In the genomic region with DNA sequence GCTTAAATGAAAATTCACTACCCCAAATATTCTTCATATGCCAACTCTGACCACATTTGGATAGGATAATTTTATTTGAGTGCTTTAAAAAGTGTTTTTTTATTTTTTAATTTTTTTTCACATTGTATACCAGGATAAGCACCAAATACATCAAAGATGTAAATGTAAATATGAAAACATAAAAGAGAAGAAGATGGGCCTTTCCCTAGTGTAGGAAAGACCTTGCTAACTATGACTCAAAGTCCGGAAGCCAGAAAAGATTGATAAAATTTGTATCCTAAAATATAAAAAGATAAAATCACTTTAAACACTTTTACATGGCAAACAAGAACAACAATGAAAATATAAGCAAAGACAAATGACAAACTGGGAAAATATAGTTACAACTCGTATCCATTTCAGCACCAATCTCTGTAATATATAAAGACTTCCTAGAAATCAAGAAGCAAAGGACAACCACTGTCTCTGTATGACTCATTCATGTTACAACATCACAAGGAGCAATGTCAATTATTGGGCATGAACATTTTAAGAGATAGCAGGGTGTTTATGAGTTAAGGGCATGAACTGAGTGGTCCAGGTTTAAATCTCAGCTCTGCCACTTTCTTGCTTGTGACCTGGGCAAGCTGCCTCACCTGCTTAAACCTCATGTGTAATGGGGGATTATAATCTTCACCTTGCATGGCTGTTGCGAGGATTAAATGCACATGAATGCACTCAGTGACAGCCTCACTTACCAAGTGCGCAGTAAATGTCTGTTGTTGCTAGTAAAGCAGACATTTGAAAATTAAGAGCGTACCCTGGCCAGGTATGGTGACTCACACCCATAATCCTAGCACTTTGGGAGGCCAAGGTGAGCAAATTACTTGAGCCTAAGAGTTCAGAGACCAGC, we compare ENCODE assay signal across 1 cellular context.
TF ChIP-seq lines count a peak whose summit lies in the region.

No MANE protein-coding gene starts in this region.

TF ChIP-seq in HEK293, 187 proteins besides CTCF, POLR2A, EP300 and RAD21 (continued from another document):
- TF ChIP-seq, protein P1, sequence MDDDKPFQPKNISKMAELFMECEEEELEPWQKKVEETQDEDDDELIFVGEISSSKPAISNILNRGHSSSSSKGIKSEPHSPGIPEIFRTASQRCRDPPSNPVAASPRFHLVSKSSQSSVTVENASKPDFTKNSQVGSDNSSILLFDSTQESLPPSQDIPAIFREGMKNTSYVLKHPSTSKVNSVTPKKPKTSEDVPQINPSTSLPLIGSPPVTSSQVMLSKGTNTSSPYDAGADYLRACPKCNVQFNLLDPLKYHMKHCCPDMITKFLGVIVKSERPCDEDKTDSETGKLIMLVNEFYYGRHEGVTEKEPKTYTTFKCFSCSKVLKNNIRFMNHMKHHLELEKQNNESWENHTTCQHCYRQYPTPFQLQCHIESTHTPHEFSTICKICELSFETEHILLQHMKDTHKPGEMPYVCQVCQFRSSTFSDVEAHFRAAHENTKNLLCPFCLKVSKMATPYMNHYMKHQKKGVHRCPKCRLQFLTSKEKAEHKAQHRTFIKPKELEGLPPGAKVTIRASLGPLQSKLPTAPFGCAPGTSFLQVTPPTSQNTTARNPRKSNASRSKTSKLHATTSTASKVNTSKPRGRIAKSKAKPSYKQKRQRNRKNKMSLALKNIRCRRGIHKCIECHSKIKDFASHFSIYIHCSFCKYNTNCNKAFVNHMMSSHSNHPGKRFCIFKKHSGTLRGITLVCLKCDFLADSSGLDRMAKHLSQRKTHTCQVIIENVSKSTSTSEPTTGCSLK (tag by site-specific recombination; IDR thresholded peaks at IDR 0.05), result no peak
- no peak for TF ChIP-seq GLI4 (tag by site-specific recombination; IDR thresholded peaks at IDR 0.05)
- TF ChIP-seq SP3 (tag by site-specific recombination; IDR thresholded peaks at IDR 0.05), result no peak
- TF ChIP-seq ZBTB1 (tag by site-specific recombination; IDR thresholded peaks at IDR 0.05), result no peak
- TF ChIP-seq ZNF544 (tag by site-specific recombination; IDR thresholded peaks at IDR 0.05), result no peak
- TF ChIP-seq ZNF239 (tag by site-specific recombination; IDR thresholded peaks at IDR 0.05), result no peak
